In genomic region chr21:17602874-17603273, GRCh38 we compare ENCODE assay signal across 1 cellular context.
TF ChIP-seq lines count a peak whose summit lies in the region.

No MANE protein-coding gene starts in this region.

TF ChIP-seq in IMR-90, 13 proteins besides CTCF, POLR2A, EP300 and RAD21 (continued from another document):
- TF ChIP-seq USF2 (IDR thresholded peaks at IDR 0.05; ENCODE audit: low read depth, low read length): no peak
